1 cellular context compared by ENCODE assay signal in the genomic region with DNA sequence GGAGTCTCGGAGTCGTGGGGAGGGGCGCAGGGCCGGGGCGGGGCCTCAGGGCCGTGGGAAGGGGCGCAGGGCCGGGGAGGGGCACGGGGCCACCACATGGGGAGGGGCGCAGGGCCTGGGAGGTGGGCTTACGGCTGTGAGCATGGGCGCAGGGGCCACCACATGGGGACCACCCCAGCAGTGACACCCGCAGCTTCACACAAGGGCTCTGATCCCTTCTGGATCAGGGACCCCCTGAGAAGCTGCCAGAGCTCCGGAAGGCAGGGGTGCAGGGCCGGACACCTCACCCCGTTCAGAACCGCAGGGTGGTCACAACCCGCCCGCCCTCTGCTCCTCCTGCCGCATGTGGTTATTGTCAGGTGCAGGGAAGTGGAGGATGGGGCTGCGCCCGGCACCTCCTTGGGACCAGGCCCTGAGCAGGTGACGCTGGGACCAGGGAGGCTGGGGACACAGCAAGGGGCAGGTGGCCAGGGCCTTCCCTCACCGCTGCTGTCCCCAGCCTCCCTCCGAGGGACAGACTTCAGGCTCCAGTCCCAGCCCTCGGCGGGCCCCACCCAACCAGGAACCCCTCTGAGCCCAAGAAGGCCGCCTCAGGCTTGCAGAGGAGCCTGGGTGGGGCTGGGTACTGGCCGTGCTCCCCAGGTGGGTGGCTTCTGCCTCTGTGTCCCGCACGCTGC.
TF ChIP-seq lines count a peak whose summit lies in the region.

No MANE protein-coding gene starts in this region.

TF ChIP-seq in H1, 55 proteins besides CTCF, POLR2A, EP300 and RAD21:
- 0 out of 2 replicates have a peak, but pooled peaks have one; percentile 37 for TF ChIP-seq GABPA (IDR thresholded peaks at IDR 0.05; ENCODE audit: borderline replicate concordance, insufficient read depth, low read length)
- TF ChIP-seq, protein P1, sequence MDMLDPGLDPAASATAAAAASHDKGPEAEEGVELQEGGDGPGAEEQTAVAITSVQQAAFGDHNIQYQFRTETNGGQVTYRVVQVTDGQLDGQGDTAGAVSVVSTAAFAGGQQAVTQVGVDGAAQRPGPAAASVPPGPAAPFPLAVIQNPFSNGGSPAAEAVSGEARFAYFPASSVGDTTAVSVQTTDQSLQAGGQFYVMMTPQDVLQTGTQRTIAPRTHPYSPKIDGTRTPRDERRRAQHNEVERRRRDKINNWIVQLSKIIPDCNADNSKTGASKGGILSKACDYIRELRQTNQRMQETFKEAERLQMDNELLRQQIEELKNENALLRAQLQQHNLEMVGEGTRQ (IDR thresholded peaks at IDR 0.05; ENCODE audit: low read length), result no peak
